ENCODE assay signal across 1 cellular context in the genomic region with DNA sequence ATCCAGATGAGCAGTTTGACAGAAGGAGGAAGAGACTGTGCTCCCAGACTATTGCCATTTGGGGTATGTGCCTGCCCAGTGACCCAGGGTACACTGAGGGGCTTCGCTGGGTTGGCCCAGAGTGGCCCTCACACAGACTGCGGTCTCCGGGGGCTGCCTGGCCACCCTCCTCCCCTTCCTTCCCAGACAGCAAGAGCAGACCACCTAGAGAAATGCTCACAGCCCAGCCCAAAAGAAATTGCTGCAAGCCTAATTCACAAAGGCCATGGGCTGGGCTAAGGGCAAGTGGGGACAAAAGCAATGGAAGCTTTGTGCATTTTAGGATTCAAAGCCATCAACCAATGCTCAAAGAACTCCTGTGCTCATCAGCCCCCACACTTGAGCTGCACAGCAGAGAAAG.
TF ChIP-seq lines count a peak whose summit lies in the region.

No MANE protein-coding gene starts in this region.

TF ChIP-seq in GM23338, 12 proteins besides CTCF, POLR2A, EP300 and RAD21:
- TF ChIP-seq ETS1 (IDR thresholded peaks at IDR 0.05) (no peak), ZNF462 (CRISPR knock-in tag; IDR thresholded peaks at IDR 0.05) (no peak), ZNF331 (CRISPR knock-in tag; IDR thresholded peaks at IDR 0.05; ENCODE audit: low read depth) (no peak), POLR2AphosphoS5 (IDR thresholded peaks at IDR 0.05; ENCODE audit: low read depth) (no peak), CREB1 (CRISPR knock-in tag; IDR thresholded peaks at IDR 0.05; ENCODE audit: low read depth) (no peak), NANOG (IDR thresholded peaks at IDR 0.05; ENCODE audit: borderline replicate concordance) (no peak)
